ENCODE assay signal across 10 cellular contexts in genomic region chr9:134413890-134414731, GRCh38.
DNase-seq lines count a peak whose midpoint lies in the region; ATAC-seq and TF ChIP-seq lines count a peak whose summit lies in the region.
"Had no signal": no experiment of that assay in that cellular context is flagged by ENCODE, and none has a peak within 500 bp of the region (broad histone marks: within the 10 kb centered on the region; RNA-seq: fewer than 3 reads in every experiment).

No MANE protein-coding gene starts in this region.

- DNase-seq in Daoy (ENCODE audit: low read depth) (peak; percentile 97), NCI-H510A treated with DMSO at 0.1 percent for 48 hours (lab: John Stamatoyannopoulos, UW) (peak; percentile 75), epithelial cell of prostate (ENCODE audit: low read depth, low spot score) (peak; percentile 33), trophoblast cell (peak; percentile 31 to 39), putamen (ENCODE audit: low spot score) (no peak), SW480 (ENCODE audit: low spot score) (no peak)
- DNase-seq in activated CD8-positive, alpha-beta T cell treated with anti-CD3 and anti-CD28 coated beads for 36 hours = no peak
- DNase-seq: immature natural killer cell, T-cell had no signal

- H3K14ac ChIP-seq in trophoblast cell (ENCODE audit: low read length) = peak overlapping the region; percentile 25

- H3K4me1 Mint-ChIP-seq in activated CD8-positive, alpha-beta T cell treated with anti-CD3 and anti-CD28 coated beads for 36 hours (ENCODE audit: low read depth) = peaks cover 3% of the 10 kb centered on the region

- H2AFZ ChIP-seq in trophoblast cell (ENCODE audit: insufficient read depth, low read length, poor library complexity) = no peak overlapping the region

- H3K27ac ChIP-seq in epithelial cell of prostate = no peak overlapping the region
- peak overlapping the region; percentile 19 for H3K27ac ChIP-seq in trophoblast cell (ENCODE audit: low read depth, low read length)

- H4K12ac ChIP-seq in trophoblast cell (ENCODE audit: low read depth, low read length) = no peak overlapping the region

- no peak overlapping the region for H3K9ac ChIP-seq in trophoblast cell (ENCODE audit: low read length)

- intact Hi-C loops in activated CD8-positive, alpha-beta T cell treated with anti-CD3 and anti-CD28 coated beads for 36 hours (cut with micrococcal nuclease) = no loop called here

- H3K36me3 Mint-ChIP-seq in activated CD8-positive, alpha-beta T cell treated with anti-CD3 and anti-CD28 coated beads for 36 hours (ENCODE audit: low read depth) = no peaks in the 10 kb centered on the region

- peak overlapping the region; percentile 7 for H3K4ac ChIP-seq in trophoblast cell (ENCODE audit: low read depth, low read length)

- POLR2A ChIA-PET in activated CD8-positive, alpha-beta T cell treated with anti-CD3 and anti-CD28 coated beads for 36 hours (lab: Charles Lee) = interaction anchor here (0.5 kb wide), 1 partner anchor 816 kb away, joined by 4 read pairs; no protein-coding TSS in a partner anchor

- no peak for ATAC-seq in HG03196 (IDR thresholded peaks at IDR 0.05; ENCODE audit: unreplicated experiment)
- ATAC-seq in activated CD8-positive, alpha-beta T cell treated with anti-CD3 and anti-CD28 coated beads for 36 hours = no peak
- ATAC-seq: T-cell had no signal

- H3K36me3 ChIP-seq in trophoblast cell (ENCODE audit: control insufficient read depth in 1 of 2, insufficient read depth in 2 of 2, low read length in 2 of 2) = peaks cover 19% of the 10 kb centered on the region in 2 experiments

- no CpG with 5 or more reads among the region's 30 CpGs for WGBS in trophoblast cell (ENCODE audit: extremely low coverage, insufficient coverage, insufficient read length)

- CTCF ChIA-PET in activated CD8-positive, alpha-beta T cell treated with anti-CD3 and anti-CD28 coated beads for 36 hours (lab: Charles Lee) = interaction anchor here (1.3 kb wide), 1 partner anchor 29 kb away, joined by 4 read pairs; no protein-coding TSS in a partner anchor

- no peak overlapping the region for H3K4me3 ChIP-seq in trophoblast cell (ENCODE audit: low read depth, low read length)

- H3K23ac ChIP-seq in trophoblast cell (ENCODE audit: low read length) = no peak overlapping the region

- H3K27ac Mint-ChIP-seq in activated CD8-positive, alpha-beta T cell treated with anti-CD3 and anti-CD28 coated beads for 36 hours = no peak overlapping the region

- H3K4me3 Mint-ChIP-seq in activated CD8-positive, alpha-beta T cell treated with anti-CD3 and anti-CD28 coated beads for 36 hours = no peak overlapping the region
- H3K4me3 Mint-ChIP-seq: T-cell had no signal

- H3K79me1 ChIP-seq in trophoblast cell (ENCODE audit: low read length) = peaks cover 33% of the 10 kb centered on the region

- H4K91ac ChIP-seq in trophoblast cell (ENCODE audit: low read depth, low read length) = peak overlapping the region; percentile 78

- no peaks in the 10 kb centered on the region for H3K27me3 ChIP-seq in trophoblast cell (ENCODE audit: insufficient read depth, low read length)

- TF ChIP-seq CTCF in activated CD8-positive, alpha-beta T cell treated with anti-CD3 and anti-CD28 coated beads for 36 hours (IDR thresholded peaks at IDR 0.05) = no peak

- peak overlapping the region; percentile 39 for H2BK12ac ChIP-seq in trophoblast cell (ENCODE audit: low read length)

- H3K4me1 ChIP-seq in trophoblast cell (ENCODE audit: control insufficient read depth in 1 of 2, insufficient read depth in 2 of 2, low read length in 2 of 2) = peaks cover 37 to 41% of the 10 kb centered on the region in 2 experiments

- H2BK120ac ChIP-seq in trophoblast cell (ENCODE audit: insufficient read depth, low read length, poor library complexity) = peak overlapping the region; percentile 57

- H2BK5ac ChIP-seq in trophoblast cell (ENCODE audit: low read depth, low read length, poor library complexity) = peak overlapping the region; percentile 19

- no peaks in the 10 kb centered on the region for H3K9me3 Mint-ChIP-seq in activated CD8-positive, alpha-beta T cell treated with anti-CD3 and anti-CD28 coated beads for 36 hours
- H3K9me3 Mint-ChIP-seq: immature natural killer cell, T-cell had no signal

- H3K9me3 ChIP-seq in trophoblast cell (ENCODE audit: insufficient read depth, low read depth, low read length) = peaks cover 2% of the 10 kb centered on the region

- H3K4me2 ChIP-seq in trophoblast cell (ENCODE audit: low read length) = no peak overlapping the region

- peak overlapping the region; percentile 36 for H3K18ac ChIP-seq in trophoblast cell (ENCODE audit: low read length)

- H4K8ac ChIP-seq in trophoblast cell (ENCODE audit: low read depth, low read length) = no peak overlapping the region

- H3K79me2 ChIP-seq in trophoblast cell (ENCODE audit: control insufficient read depth, insufficient read depth, low read length, poor library complexity) = peaks cover 9% of the 10 kb centered on the region

- H3K27me3 Mint-ChIP-seq in activated CD8-positive, alpha-beta T cell treated with anti-CD3 and anti-CD28 coated beads for 36 hours = no peaks in the 10 kb centered on the region
- H3K27me3 Mint-ChIP-seq: T-cell had no signal

- H2AK5ac ChIP-seq in trophoblast cell (ENCODE audit: low read length) = no peak overlapping the region

Comparison
In these comparisons a context has a peak if more than half of its experiments do, and no peak if none do; other contexts are left out.
1. DNase-seq: peak in Daoy (single experiment), NCI-H510A treated with DMSO at 0.1 percent for 48 hours (single experiment), epithelial cell of prostate (single experiment) and trophoblast cell (2 of 2); none in putamen (single experiment), SW480 (single experiment) and activated CD8-positive, alpha-beta T cell treated with anti-CD3 and anti-CD28 coated beads for 36 hours (single experiment).